9 cellular contexts compared by ENCODE assay signal in genomic region chr12:104494816-104495158, GRCh38. TPM values are rescaled to one million over a fixed set of nuclear protein-coding genes. Genes with fewer than 3 reads are reported as not detected.
A peak's percentile ranks its signal among the peaks of the same experiment; 100 is the strongest.
DNase-seq lines count a peak whose midpoint lies in the region; ATAC-seq, FAIRE-seq and TF ChIP-seq lines count a peak whose summit lies in the region.
"Had no signal": no experiment of that assay in that cellular context is flagged by ENCODE, and none has a peak within 500 bp of the region (broad histone marks: within the 10 kb centered on the region; RNA-seq: fewer than 3 reads in every experiment).

No MANE protein-coding gene starts in this region.

- peak; percentile 88 for FAIRE-seq in GM12892 (lab: Jason Lieb, UNC)
- FAIRE-seq: frontal cortex had no signal

- DNase-seq in GM12892 (ENCODE audit: insufficient read length) (no peak), dorsolateral prefrontal cortex (no peak), iPS-NIHi11 (ENCODE audit: low spot score) (no peak)
- peak; percentile 71 for DNase-seq in natural killer cell treated with Interleukin-12 subunit alpha and Interleukin-12 subunit beta and Interleukin-15 and Interleukin-18, amount 100 ng/mL, for 72 hours (ENCODE audit: low spot score)

- peak overlapping the region in 4 of 59 donors; percentile 1 to 11 (median 6) for H3K4me3 ChIP-seq in dorsolateral prefrontal cortex

- peak overlapping the region; percentile 94 for H3K27ac Mint-ChIP-seq in activated naive CD8-positive, alpha-beta T cell
- H3K27ac Mint-ChIP-seq in natural killer cell treated with Interleukin-12 subunit alpha and Interleukin-12 subunit beta and Interleukin-15 and Interleukin-18, amount 100 ng/mL, for 72 hours: peak overlapping the region; percentile 96 to 97

- TF ChIP-seq CTCF in dorsolateral prefrontal cortex (IDR thresholded peaks at IDR 0.05 in 54 of 56, conservative IDR thresholded peaks at IDR 0.05 in 2 of 56; ENCODE audit: low read depth in 1 of 56, partially characterized antibody in 56 of 56): no peak

- ATAC-seq in HG02678 (IDR thresholded peaks at IDR 0.05; ENCODE audit: unreplicated experiment) (peak; percentile 37), GM18873 (IDR thresholded peaks at IDR 0.05; ENCODE audit: low FRiP score, unreplicated experiment) (no peak), GM21381 (IDR thresholded peaks at IDR 0.05; ENCODE audit: unreplicated experiment) (no peak)
- ATAC-seq in natural killer cell treated with Interleukin-12 subunit alpha and Interleukin-12 subunit beta and Interleukin-15 and Interleukin-18, amount 100 ng/mL, for 72 hours: peak; percentile 81 to 84

- intact Hi-C loops in dorsolateral prefrontal cortex (cut with DNase I): no loop called here

- H3K9me3 Mint-ChIP-seq in activated naive CD8-positive, alpha-beta T cell (ENCODE audit: low read depth): no peaks in the 10 kb centered on the region
- H3K9me3 Mint-ChIP-seq in natural killer cell treated with Interleukin-12 subunit alpha and Interleukin-12 subunit beta and Interleukin-15 and Interleukin-18, amount 100 ng/mL, for 72 hours: no peaks in the 10 kb centered on the region

- H3K4me3 Mint-ChIP-seq in activated naive CD8-positive, alpha-beta T cell: peak overlapping the region; percentile 77
- peak overlapping the region; percentile 84 for H3K4me3 Mint-ChIP-seq in natural killer cell treated with Interleukin-12 subunit alpha and Interleukin-12 subunit beta and Interleukin-15 and Interleukin-18, amount 100 ng/mL, for 72 hours

- H3K27me3 ChIP-seq in dorsolateral prefrontal cortex: no peaks in the 10 kb centered on the region

- peaks cover 87% of the 10 kb centered on the region for H3K4me1 Mint-ChIP-seq in activated naive CD8-positive, alpha-beta T cell (ENCODE audit: low read depth)
- H3K4me1 Mint-ChIP-seq in natural killer cell treated with Interleukin-12 subunit alpha and Interleukin-12 subunit beta and Interleukin-15 and Interleukin-18, amount 100 ng/mL, for 72 hours (ENCODE audit: low read depth in 2 of 2): peaks cover 86 to 90% of the 10 kb centered on the region in 2 donors

- peak overlapping the region in 6 of 59 donors; percentile 0 to 42 (median 28) for H3K27ac ChIP-seq in dorsolateral prefrontal cortex

- no peak for TF ChIP-seq POLR2A in GM12892 (IDR thresholded peaks at IDR 0.05; ENCODE audit: low read depth, low read length)

- no peaks in the 10 kb centered on the region for H3K27me3 Mint-ChIP-seq in activated naive CD8-positive, alpha-beta T cell
- H3K27me3 Mint-ChIP-seq in natural killer cell treated with Interleukin-12 subunit alpha and Interleukin-12 subunit beta and Interleukin-15 and Interleukin-18, amount 100 ng/mL, for 72 hours: no peaks in the 10 kb centered on the region

- peaks cover 11% of the 10 kb centered on the region for H3K36me3 Mint-ChIP-seq in activated naive CD8-positive, alpha-beta T cell
- peaks cover 5% of the 10 kb centered on the region for H3K36me3 Mint-ChIP-seq in natural killer cell treated with Interleukin-12 subunit alpha and Interleukin-12 subunit beta and Interleukin-15 and Interleukin-18, amount 100 ng/mL, for 72 hours

RNA-seq across cellular contexts. Expression of gene CHST11, which starts 38.0 kb away (rescaled TPM):
- 13.1 TPM for polyA plus RNA-seq in GM12892 (2012; ENCODE audit: missing spikeins)
- 100 to 1,000 TPM; 195 to 374 TPM for total RNA-seq in natural killer cell treated with Interleukin-12 subunit alpha and Interleukin-12 subunit beta and Interleukin-15 and Interleukin-18, amount 100 ng/mL, for 72 hours
- total RNA-seq in dorsolateral prefrontal cortex: 10 to 100 TPM; 14.8 to 77.6 (median 22.8) TPM

Comparison
In these comparisons a context has a peak if more than half of its experiments do, and no peak if none do; other contexts are left out.
1. ATAC-seq: peak in HG02678 (single experiment) and natural killer cell treated with Interleukin-12 subunit alpha and Interleukin-12 subunit beta and Interleukin-15 and Interleukin-18, amount 100 ng/mL, for 72 hours (2 of 2); none in GM18873 (single experiment) and GM21381 (single experiment).